8 cellular contexts compared by ENCODE assay signal in genomic region chr1:42767510-42767924, GRCh38.
DNase-seq lines count a peak whose midpoint lies in the region; ATAC-seq, FAIRE-seq and TF ChIP-seq lines count a peak whose summit lies in the region.

No MANE protein-coding gene starts in this region.

- peak overlapping the region; percentile 73 for H3K27ac ChIP-seq in parathyroid adenoma

- FAIRE-seq in HTR-8/SVneo (lab: Jason Lieb, UNC): no peak

- H3K27me3 ChIP-seq in parathyroid adenoma (ENCODE audit: control insufficient read depth, insufficient read depth, low read length): no peaks in the 10 kb centered on the region

- DNase-seq in NCI-H82 (lab: John Stamatoyannopoulos, UW) (peak; percentile 76), NCI-H82 treated with DMSO at 0.1 percent for 48 hours (lab: John Stamatoyannopoulos, UW; ENCODE audit: unreplicated experiment) (no peak), RPMI8226 (peak; percentile 59), fibroblast of mammary gland (ENCODE audit: low read depth) (no peak), HTR-8/SVneo (ENCODE audit: insufficient read length, low spot score) (no peak), OCI-M2 (lab: John Stamatoyannopoulos, UW; ENCODE audit: unreplicated experiment) (no peak)

- peak; percentile 10 for ATAC-seq in HG02759 (IDR thresholded peaks at IDR 0.05; ENCODE audit: unreplicated experiment)

- H3K79me2 ChIP-seq in parathyroid adenoma: peaks cover 11% of the 10 kb centered on the region

- peak overlapping the region; percentile 93 for H2AFZ ChIP-seq in parathyroid adenoma

- peak overlapping the region; percentile 22 for H3K9ac ChIP-seq in parathyroid adenoma

- peak overlapping the region; percentile 97 for H3K4me3 ChIP-seq in fibroblast of mammary gland (ENCODE audit: control insufficient read depth, low read depth, low read length)
- H3K4me3 ChIP-seq in parathyroid adenoma (ENCODE audit: low read depth, low read length): peak overlapping the region; percentile 99

- no peaks in the 10 kb centered on the region for H3K9me3 ChIP-seq in parathyroid adenoma (ENCODE audit: control insufficient read depth, low read length)

- H3K4me2 ChIP-seq in parathyroid adenoma (ENCODE audit: low read length): peak overlapping the region; percentile 85

- TF ChIP-seq CTCF in fibroblast of mammary gland (conservative IDR thresholded peaks at IDR 0.05; ENCODE audit: control insufficient read depth, insufficient read depth, low read depth, low read length) (no peak), parathyroid adenoma (IDR thresholded peaks at IDR 0.05) (no peak)

- H3K36me3 ChIP-seq in parathyroid adenoma (ENCODE audit: control insufficient read depth, insufficient read depth, low read length): no peaks in the 10 kb centered on the region

- H3K4me1 ChIP-seq in parathyroid adenoma: peaks cover 5% of the 10 kb centered on the region

Comparison
In these comparisons a context has a peak if more than half of its experiments do, and no peak if none do; other contexts are left out.
1. DNase-seq: peak in NCI-H82 (single experiment) and RPMI8226 (single experiment); none in NCI-H82 treated with DMSO at 0.1 percent for 48 hours (single experiment), fibroblast of mammary gland (single experiment), HTR-8/SVneo (single experiment) and OCI-M2 (single experiment).